In the genomic region with DNA sequence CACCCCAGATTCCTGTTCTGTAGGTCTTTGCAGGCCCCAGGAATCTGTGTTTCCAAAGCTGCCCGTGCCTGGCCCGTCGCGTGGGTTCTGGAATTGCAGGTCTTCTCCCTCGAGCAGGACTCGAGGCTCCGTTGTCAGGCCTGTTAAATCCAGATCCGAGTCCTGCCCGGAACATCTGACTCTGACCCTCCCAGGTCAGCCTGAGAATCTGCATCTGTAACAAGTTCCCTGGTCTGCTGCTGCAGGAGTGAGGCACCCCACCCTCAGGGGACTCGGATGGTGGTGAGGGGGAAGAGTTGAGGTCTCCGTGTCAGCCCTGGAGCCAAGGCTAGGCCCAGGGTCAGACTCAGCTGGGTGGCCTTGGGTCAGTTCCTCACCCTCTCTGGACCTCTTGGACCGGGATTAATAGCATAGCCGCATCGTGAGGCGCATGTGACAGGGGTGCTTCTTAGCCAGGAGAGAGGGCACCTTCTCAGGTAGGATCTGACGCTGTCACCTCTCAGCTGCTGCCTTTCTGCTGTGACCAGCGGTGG, we compare ENCODE assay signal across 11 cellular contexts. TPM values are rescaled to one million over a fixed set of nuclear protein-coding genes. Genes with fewer than 3 reads are reported as not detected.
DNase-seq lines count a peak whose midpoint lies in the region; ATAC-seq, FAIRE-seq and TF ChIP-seq lines count a peak whose summit lies in the region.
"Had no signal": no experiment of that assay in that cellular context is flagged by ENCODE, and none has a peak within 500 bp of the region (broad histone marks: within the 10 kb centered on the region; RNA-seq: fewer than 3 reads in every experiment).

No MANE protein-coding gene starts in this region.

- FAIRE-seq in H1 (lab: Jason Lieb, UNC): no peak

- no peak overlapping the region for H3K56ac ChIP-seq in H1 (replicated peaks; ENCODE audit: insufficient read length, low read depth, low read length)

- H3K79me2 ChIP-seq in H1 (ENCODE audit: control insufficient read depth in 1 of 2, insufficient read depth in 2 of 2, low read length in 2 of 2): no peaks in the 10 kb centered on the region
- peaks cover 5% of the 10 kb centered on the region for H3K79me2 ChIP-seq in parathyroid adenoma

- H3K4me2 ChIP-seq in H1 (ENCODE audit: insufficient read depth in 1 of 2, low read depth in 2 of 2, low read length in 2 of 2) (no peak overlapping the region), parathyroid adenoma (ENCODE audit: low read length) (no peak overlapping the region)

- TF ChIP-seq EP300 in H1 (IDR thresholded peaks at IDR 0.05; ENCODE audit: borderline replicate concordance in 1 of 2, low read depth in 2 of 2, low read length in 2 of 2): no peak

- no peak overlapping the region for H4K5ac ChIP-seq in H1 (ENCODE audit: insufficient read length, low read depth, low read length)

- H2BK15ac ChIP-seq in H1 (ENCODE audit: low read length): no peak overlapping the region

- TF ChIP-seq POLR2A in NB4 (IDR thresholded peaks at IDR 0.05; ENCODE audit: extremely low read depth, insufficient read length): no peak
- TF ChIP-seq POLR2A in H1 (IDR thresholded peaks at IDR 0.05; ENCODE audit: control extremely low read depth in 1 of 2, low read depth in 2 of 2, low read length in 2 of 2): no peak

- 95% methylated on average over 17 of the region's 17 CpGs; no CpG with 5 or more reads in 1 of the 2 experiments for WGBS in H1 (ENCODE audit: extremely low coverage in 1 of 2, insufficient coverage in 1 of 2, insufficient read length in 1 of 2, insufficient replicate concordance in 2 of 2, low coverage in 1 of 2, low lambda C conversion rate in 2 of 2, missing lambda C conversion rate in 1 of 2), 2 experiments

- H4K91ac ChIP-seq in H1 (replicated peaks; ENCODE audit: insufficient read length, low read length): no peak overlapping the region

- H3K9me3 Mint-ChIP-seq in Caco-2 (ENCODE audit: unreplicated experiment): no peaks in the 10 kb centered on the region

- no peak for ATAC-seq in GM21360 (IDR thresholded peaks at IDR 0.05; ENCODE audit: unreplicated experiment)
- no peak for ATAC-seq in GM21576 (IDR thresholded peaks at IDR 0.05; ENCODE audit: unreplicated experiment)

- H3K27ac ChIP-seq in H1 (ENCODE audit: low read depth, low read length) (no peak overlapping the region), parathyroid adenoma (peak overlapping the region; percentile 81), brain microvascular endothelial cell (no peak overlapping the region)
- H3K27ac ChIP-seq: testis had no signal

- H2BK20ac ChIP-seq in H1 (ENCODE audit: low read length): no peak overlapping the region

- H3K9me3 ChIP-seq in Caco-2 (peaks cover 3% of the 10 kb centered on the region; the same call in 1 of the 2 replicates), H1 (ENCODE audit: insufficient read depth in 2 of 2, low read depth in 1 of 2, low read length in 1 of 2) (no peaks in the 10 kb centered on the region), parathyroid adenoma (ENCODE audit: control insufficient read depth, low read length) (no peaks in the 10 kb centered on the region)
- H3K9me3 ChIP-seq: testis had no signal

- no peak for TF ChIP-seq RAD21 in H1 (IDR thresholded peaks at IDR 0.05 in 1 of 2, conservative IDR thresholded peaks at IDR 0.05 in 1 of 2; ENCODE audit: low read depth in 2 of 2, low read length in 2 of 2)

- H3K27me3 Mint-ChIP-seq in Caco-2 (ENCODE audit: insufficient read depth, unreplicated experiment): no peaks in the 10 kb centered on the region

- H3K27me3 ChIP-seq in Caco-2 (replicated peaks; ENCODE audit: control insufficient read depth, insufficient read depth, low read length) (no peaks in the 10 kb centered on the region), H1 (replicated peaks in 1 of 4; ENCODE audit: control insufficient read depth in 3 of 4, extremely low read depth in 1 of 4, insufficient read depth in 3 of 4, low read length in 3 of 4) (no peaks in the 10 kb centered on the region), parathyroid adenoma (ENCODE audit: control insufficient read depth, insufficient read depth, low read length) (no peaks in the 10 kb centered on the region), brain microvascular endothelial cell (replicated peaks) (no peaks in the 10 kb centered on the region)
- H3K27me3 ChIP-seq: testis had no signal

- POLR2A ChIA-PET in Caco-2 (lab: Charles Lee) (interaction anchor here (0.6 to 2.2 kb wide), 3 partner anchors 9 to 20 kb away, joined by 3 to 17 read pairs (median 5); a partner anchor contains a TSS), H1 (lab: Charles Lee; ENCODE audit: partially characterized antibody) (interaction anchor here (0.6 to 2.2 kb wide), 3 partner anchors 9 to 48 kb away, joined by 3 to 5 read pairs (median 4); a partner anchor contains a TSS)

- H4K20me1 ChIP-seq in H1 (replicated peaks in 1 of 2; ENCODE audit: control insufficient read depth in 1 of 2, insufficient read depth in 2 of 2, low read length in 2 of 2): peaks cover 0 to 5% of the 10 kb centered on the region in 2 experiments

- 0 out of 2 replicates have a peak overlapping the region, but pooled peaks have one; percentile 25 for H4K8ac ChIP-seq in H1 (ENCODE audit: extremely low read depth, insufficient read depth, low read length)

- TF ChIP-seq CTCF in Caco-2 (IDR thresholded peaks at IDR 0.05; ENCODE audit: insufficient read depth in 1 of 2, low read depth in 1 of 2, low read length in 1 of 2, severe bottlenecking in 1 of 2, unreplicated experiment in 1 of 2) (no peak), NB4 (IDR thresholded peaks at IDR 0.05; ENCODE audit: low read depth, low read length) (no peak), H1 (IDR thresholded peaks at IDR 0.05; ENCODE audit: control extremely low read depth in 1 of 3, insufficient read depth in 1 of 3, low read depth in 1 of 3, low read length in 3 of 3) (no peak), parathyroid adenoma (IDR thresholded peaks at IDR 0.05) (no peak), brain microvascular endothelial cell (IDR thresholded peaks at IDR 0.05; ENCODE audit: low read depth, low read length, missing control alignments) (no peak)

- H2BK12ac ChIP-seq in H1 (ENCODE audit: low read depth, low read length): no peak overlapping the region

- H2AFZ ChIP-seq in H1 (ENCODE audit: low read length): no peak overlapping the region
- peak overlapping the region; percentile 66 for H2AFZ ChIP-seq in parathyroid adenoma

- H3K4me1 ChIP-seq in Caco-2: peaks cover 18% of the 10 kb centered on the region
- H3K4me1 ChIP-seq in H1 (replicated peaks in 1 of 4; ENCODE audit: control insufficient read depth in 3 of 4, insufficient read depth in 4 of 4, low read length in 3 of 4): peaks cover 0 to 5% (median 1%) of the 10 kb centered on the region in 4 experiments; a peak in 2 of 7 replicates
- peaks cover 12% of the 10 kb centered on the region for H3K4me1 ChIP-seq in parathyroid adenoma
- H3K4me1 ChIP-seq: testis had no signal

- CTCF ChIA-PET in Caco-2 (lab: Charles Lee): interaction anchor here (0.6 to 0.9 kb wide), 4 partner anchors 20 to 81 kb away, joined by 3 to 8 read pairs (median 4); a partner anchor contains a TSS
- CTCF ChIA-PET in H1 (lab: Charles Lee; ENCODE audit: partially characterized antibody): interaction anchor here (0.6 to 2.8 kb wide), 6 partner anchors 10 to 184 kb away, joined by 3 to 21 read pairs (median 3); no protein-coding TSS in a partner anchor

- no peak overlapping the region for H2AK5ac ChIP-seq in H1 (ENCODE audit: low read depth, low read length)

- in situ Hi-C loops in brain microvascular endothelial cell (cut with HindIII; ENCODE audit: low pct_ligation_motif_present, low sequenced_read_pairs): no loop called here

- H2BK5ac ChIP-seq in H1 (ENCODE audit: low read depth, low read length): no peak overlapping the region

- intact Hi-C loops in Caco-2 (cut with micrococcal nuclease; ENCODE audit: unreplicated experiment): loop anchor here (1.0 to 2.0 kb wide), 2 partner anchors 8 to 24 kb away; no protein-coding TSS in a partner anchor

- peak overlapping the region; percentile 66 for H3K27ac Mint-ChIP-seq in Caco-2 (ENCODE audit: unreplicated experiment)

- no peak overlapping the region for H3K23ac ChIP-seq in H1 (ENCODE audit: insufficient read length)

- no peak overlapping the region for H3K18ac ChIP-seq in H1 (ENCODE audit: extremely low read depth, low read length)

- H3K4me3 ChIP-seq in Caco-2 (ENCODE audit: low read depth, low read length) (no peak overlapping the region), NB4 (ENCODE audit: low read depth, low read length) (peak overlapping the region; percentile 23), H1 (ENCODE audit: extremely low read depth in 1 of 4, insufficient read depth in 2 of 4, low read depth in 3 of 4, low read length in 4 of 4) (no peak overlapping the region), parathyroid adenoma (ENCODE audit: low read depth, low read length) (no peak overlapping the region), brain microvascular endothelial cell (ENCODE audit: low read depth, low read length) (no peak overlapping the region)
- H3K4me3 ChIP-seq: testis had no signal

- H3K36me3 ChIP-seq in Caco-2 (ENCODE audit: control insufficient read depth, insufficient read depth, low read length): peaks cover 10% of the 10 kb centered on the region
- H3K36me3 ChIP-seq in H1 (ENCODE audit: control insufficient read depth in 2 of 4, insufficient read depth in 4 of 4, low read length in 3 of 4): no peaks in the 10 kb centered on the region
- H3K36me3 ChIP-seq in parathyroid adenoma (ENCODE audit: control insufficient read depth, insufficient read depth, low read length): no peaks in the 10 kb centered on the region
- H3K36me3 ChIP-seq in brain microvascular endothelial cell (replicated peaks): no peaks in the 10 kb centered on the region

- H3K14ac ChIP-seq in H1 (ENCODE audit: insufficient read length): no peak overlapping the region

- no peak overlapping the region for H3K4ac ChIP-seq in H1 (replicated peaks; ENCODE audit: insufficient read length, low read depth, low read length)

- no peak overlapping the region for H2BK120ac ChIP-seq in H1 (replicated peaks; ENCODE audit: low read depth, low read length)

- H3K4me1 Mint-ChIP-seq in Caco-2 (ENCODE audit: low read depth, unreplicated experiment): no peaks in the 10 kb centered on the region

- TSS peak; percentile 27 for BruUV-seq in Caco-2 (replicated peaks; lab: Mats Ljungman, UMichigan)

- peaks cover 33% of the 10 kb centered on the region for H3K36me3 Mint-ChIP-seq in Caco-2 (ENCODE audit: insufficient read depth, unreplicated experiment)
- H3K36me3 Mint-ChIP-seq: activated naive CD8-positive, alpha-beta T cell treated with anti-CD3 and anti-CD28 coated beads for 36 hours had no signal

- no peaks in the 10 kb centered on the region for H3K23me2 ChIP-seq in H1 (ENCODE audit: low read depth, low read length)

- H3K79me1 ChIP-seq in H1 (ENCODE audit: low read depth, low read length): no peaks in the 10 kb centered on the region

- DNase-seq in Caco-2: no peak
- DNase-seq in NB4 (ENCODE audit: low read depth): no peak
- DNase-seq in H1 (ENCODE audit: low read depth in 1 of 2, low spot score in 2 of 2): no peak
- no peak for DNase-seq in brain microvascular endothelial cell
- DNase-seq: NCI-H1930; NK-92 treated with Interleukin-12 subunit alpha and Interleukin-12 subunit beta, amount 100 ng/mL, for 24 hours; testis had no signal

- H3K4me3 Mint-ChIP-seq in Caco-2 (ENCODE audit: unreplicated experiment): peak overlapping the region; percentile 64

- H3K9ac ChIP-seq in H1 (replicated peaks in 1 of 4; ENCODE audit: extremely low read depth in 1 of 4, low read depth in 3 of 4, low read length in 3 of 4) (no peak overlapping the region), parathyroid adenoma (no peak overlapping the region)

RNA-seq across cellular contexts. Expression of a gene that starts 8.8 kb away (rescaled TPM):
- total RNA-seq in Caco-2 (2022): 29.6 and 31.3 TPM in 2 replicates
- 12.2 and 15.4 TPM in 2 replicates for total RNA-seq in H1 (2021; fragmentation: NEBNext Ultra II Directional; extraction: Animal tissue kit (Norgen Biotek cat#: 25700))
- 7.4 and 10.2 TPM in 2 replicates for polyA plus RNA-seq in H1 (2011; rRNA removed)
- polyA plus RNA-seq in H1 (2011; cell fraction: cytosol; rRNA removed): 10.6 TPM
- 34.5 TPM for polyA plus RNA-seq in H1 (2011; cell fraction: nucleus; rRNA removed)
- 9.3 to 12.1 TPM (median 10.9 TPM) in 4 replicates for polyA plus RNA-seq in H1 (2012, experiment 1 of 2)
- 9.6 TPM for polyA plus RNA-seq in H1 (2012, experiment 2 of 2)
- polyA plus RNA-seq in H1 (2013, experiment 1 of 2): 7.7 TPM
- polyA plus RNA-seq in H1 (2013, experiment 2 of 2): 6.7 TPM
- 5.5 TPM in 2 replicates for polyA minus RNA-seq in H1 (2011; rRNA and poly(A)+ RNA removed)
- polyA minus RNA-seq in H1 (2011; cell fraction: cytosol; rRNA and poly(A)+ RNA removed): 10.1 TPM
- polyA minus RNA-seq in H1 (2011; cell fraction: nucleus; rRNA and poly(A)+ RNA removed): 9.1 TPM

RNA-seq across cellular contexts. Expression of a gene that starts 20.6 kb away (rescaled TPM):
- total RNA-seq in Caco-2 (2022): 173 and 185 TPM in 2 replicates
- 78.5 and 85.9 TPM in 2 replicates for total RNA-seq in H1 (2021; fragmentation: NEBNext Ultra II Directional; extraction: Animal tissue kit (Norgen Biotek cat#: 25700))
- polyA plus RNA-seq in H1 (2011; rRNA removed): 75.9 and 96.9 TPM in 2 replicates
- 70.6 TPM for polyA plus RNA-seq in H1 (2011; cell fraction: cytosol; rRNA removed)
- polyA plus RNA-seq in H1 (2011; cell fraction: nucleus; rRNA removed): 371 TPM
- polyA plus RNA-seq in H1 (2012, experiment 1 of 2): 76.6 to 83.7 TPM (median 77.9 TPM) in 4 replicates
- polyA plus RNA-seq in H1 (2012, experiment 2 of 2): 34.1 TPM
- 41.6 TPM for polyA plus RNA-seq in H1 (2013, experiment 1 of 2)
- 35.3 TPM for polyA plus RNA-seq in H1 (2013, experiment 2 of 2)
- polyA minus RNA-seq in H1 (2011; rRNA and poly(A)+ RNA removed): 113 and 131 TPM in 2 replicates
- polyA minus RNA-seq in H1 (2011; cell fraction: cytosol; rRNA and poly(A)+ RNA removed): 69.1 TPM
- polyA minus RNA-seq in H1 (2011; cell fraction: nucleus; rRNA and poly(A)+ RNA removed): 170 TPM

RNA-seq across cellular contexts. Expression of a gene that starts 36.3 kb away (rescaled TPM):
- total RNA-seq in Caco-2 (2022): 196 and 244 TPM in 2 replicates
- 92.2 and 102 TPM in 2 replicates for total RNA-seq in H1 (2021; fragmentation: NEBNext Ultra II Directional; extraction: Animal tissue kit (Norgen Biotek cat#: 25700))
- 78.1 and 102 TPM in 2 replicates for polyA plus RNA-seq in H1 (2011; rRNA removed)
- polyA plus RNA-seq in H1 (2011; cell fraction: cytosol; rRNA removed): 84.5 TPM
- polyA plus RNA-seq in H1 (2011; cell fraction: nucleus; rRNA removed): 230 TPM
- 112 to 138 TPM (median 135 TPM) in 4 replicates for polyA plus RNA-seq in H1 (2012, experiment 1 of 2)
- 70.6 TPM for polyA plus RNA-seq in H1 (2012, experiment 2 of 2)
- polyA plus RNA-seq in H1 (2013, experiment 1 of 2): 86.9 TPM
- 84.9 TPM for polyA plus RNA-seq in H1 (2013, experiment 2 of 2)
- polyA minus RNA-seq in H1 (2011; rRNA and poly(A)+ RNA removed): 58.3 and 62.0 TPM in 2 replicates
- 56.6 TPM for polyA minus RNA-seq in H1 (2011; cell fraction: cytosol; rRNA and poly(A)+ RNA removed)
- polyA minus RNA-seq in H1 (2011; cell fraction: nucleus; rRNA and poly(A)+ RNA removed): 49.3 TPM
